ENCODE assay signal across 8 cellular contexts in the genomic region with DNA sequence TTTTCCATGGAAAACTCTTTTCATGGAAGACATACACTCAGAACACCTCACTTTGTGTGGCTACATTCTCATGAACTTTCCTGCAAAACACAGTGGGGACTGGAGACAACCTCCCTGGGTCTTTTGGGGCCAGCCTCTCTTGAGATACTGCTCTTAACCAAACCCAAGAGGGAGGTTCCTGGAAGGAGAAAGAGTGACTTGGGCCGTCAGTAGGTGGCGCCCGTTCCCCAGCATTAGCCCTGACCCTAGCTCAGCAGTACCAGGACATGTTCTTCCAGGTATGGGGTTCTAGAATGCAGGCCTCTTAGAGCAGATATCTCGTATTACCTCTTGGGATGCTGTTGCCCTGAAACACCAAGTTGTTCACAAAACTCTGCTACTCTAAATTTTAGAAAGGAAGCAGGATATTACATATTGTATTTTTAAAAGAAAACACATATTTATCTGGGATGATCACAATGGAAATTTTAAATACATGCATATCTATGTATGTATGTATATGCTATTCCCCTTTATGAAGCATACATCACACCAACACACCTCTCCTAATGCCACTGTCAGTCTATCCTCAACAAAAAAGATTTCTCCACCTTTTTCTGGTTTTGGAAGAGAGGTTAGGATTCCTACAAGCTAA. TPM values are rescaled to one million over a fixed set of nuclear protein-coding genes. Genes with fewer than 3 reads are reported as not detected.
A peak's percentile ranks its signal among the peaks of the same experiment; 100 is the strongest.
DNase-seq lines count a peak whose midpoint lies in the region; ATAC-seq and TF ChIP-seq lines count a peak whose summit lies in the region.

No MANE protein-coding gene starts in this region.

- no peaks in the 10 kb centered on the region for H3K36me3 Mint-ChIP-seq in CD14-positive monocyte
- H3K36me3 Mint-ChIP-seq in mesothelial cell of epicardium: no peaks in the 10 kb centered on the region

- H3K27me3 Mint-ChIP-seq in CD14-positive monocyte (ENCODE audit: low read depth in 3 of 3): peaks cover 8% of the 10 kb centered on the region in 3 donors
- no peaks in the 10 kb centered on the region for H3K27me3 Mint-ChIP-seq in mesothelial cell of epicardium (ENCODE audit: low read depth)

- peaks cover 0 to 2% (median 0%) of the 10 kb centered on the region in 7 donors for H3K9me3 Mint-ChIP-seq in CD14-positive monocyte
- H3K9me3 Mint-ChIP-seq in mesothelial cell of epicardium: no peaks in the 10 kb centered on the region

- H3K4me1 Mint-ChIP-seq in CD14-positive monocyte (no peaks in the 10 kb centered on the region), mesothelial cell of epicardium (no peaks in the 10 kb centered on the region)

- DNase-seq in CD14-positive monocyte (ENCODE audit: low spot score) (no peak), GM19238 (ENCODE audit: insufficient read length, low spot score) (peak; percentile 58), NCI-H524 (lab: John Stamatoyannopoulos, UW) (peak; percentile 25 to 68), ecto neural progenitor cell (ENCODE audit: low spot score) (peak; percentile 80), mesothelial cell of epicardium (ENCODE audit: low spot score in 2 of 2, unreplicated experiment in 2 of 2) (peak; percentile 37 to 81)
- DNase-seq in activated CD4-positive, alpha-beta T cell treated with anti-CD3 and anti-CD28 coated beads, Interleukin-2, amount 50 U/mL, for 4 hours: peak; percentile 68
- DNase-seq in stimulated activated CD8-positive, alpha-beta memory T cell treated with anti-CD3 and anti-CD28 coated beads, Interleukin-7, amount 100 ng/mL, for 4 hours (ENCODE audit: low read depth in 2 of 2): peak; percentile 27 to 60

- peak overlapping the region in 1 of 7 donors; percentile 39 for H3K27ac Mint-ChIP-seq in CD14-positive monocyte
- no peak overlapping the region for H3K27ac Mint-ChIP-seq in mesothelial cell of epicardium

- H3K4me3 Mint-ChIP-seq in CD14-positive monocyte (no peak overlapping the region), mesothelial cell of epicardium (no peak overlapping the region)

- peak; percentile 81 for ATAC-seq in HG03196 (IDR thresholded peaks at IDR 0.05; ENCODE audit: unreplicated experiment)

- peak; percentile 95 for TF ChIP-seq CTCF in CD14-positive monocyte (IDR thresholded peaks at IDR 0.05)
- peak; percentile 71 for TF ChIP-seq CTCF in mesothelial cell of epicardium (IDR thresholded peaks at IDR 0.05; ENCODE audit: unreplicated experiment)

- intact Hi-C loops in CD14-positive monocyte (cut with micrococcal nuclease): no loop called here

RNA-seq across cellular contexts. Expression of a gene that starts 15.8 kb away (rescaled TPM):
- not detected for polyA plus RNA-seq in CD14-positive monocyte
- total RNA-seq in mesothelial cell of epicardium: 5.1 to 6.3 TPM (median 5.4 TPM) in 3 replicates
